ENCODE assay signal across 29 cellular contexts in genomic region chr5:147040856-147041255, GRCh38.
"Had no signal": no experiment of that assay in that cellular context is flagged by ENCODE, and none has a peak within 500 bp of the region (broad histone marks: within the 10 kb centered on the region; RNA-seq: fewer than 3 reads in every experiment).

No MANE protein-coding gene starts in this region.

- FAIRE-seq: RCC 7860 had no signal

- DNase-seq: activated CD4-positive, alpha-beta memory T cell treated with anti-CD3 and anti-CD28 coated beads, Interleukin-2, amount 10 ng/mL, durations not matched to agents 7 days and 5 days; activated CD4-positive, alpha-beta T cell treated with anti-CD3 and anti-CD28 coated beads for 1 hour; activated CD4-positive, alpha-beta T cell treated with anti-CD3 and anti-CD28 coated beads for 48 hours; activated CD4-positive, CD25-positive, alpha-beta regulatory T cell; activated CD8-positive, alpha-beta memory T cell treated with anti-CD3 and anti-CD28 coated beads for 24 hours; activated CD8-positive, alpha-beta memory T cell treated with anti-CD3 and anti-CD28 coated beads, Interleukin-2, amount 10 ng/mL, durations not matched to agents 7 days and 5 days; activated CD8-positive, alpha-beta memory T cell treated with anti-CD3 and anti-CD28 coated beads, Interleukin-2, amount 50 U/mL, for 48 hours; activated effector memory CD4-positive, alpha-beta T cell treated with anti-CD3 and anti-CD28 coated beads, Interleukin-2, amount 50 U/mL, for 16 hours; activated naive CD4-positive, alpha-beta T cell; activated naive CD8-positive, alpha-beta T cell treated with anti-CD3 and anti-CD28 coated beads, Interleukin-2, amount 10 ng/mL, durations not matched to agents 7 days and 5 days; activated T-cell treated with anti-CD3 and anti-CD28 coated beads, Interleukin-2, amount 50 U/mL, for 48 hours; amygdala; Karpas-422; NCI-H1105 treated with DMSO at 0.1 percent for 48 hours; NCI-H1436 treated with DMSO at 0.1 percent for 48 hours; NCI-H1694 treated with DMSO at 0.1 percent for 48 hours; NCI-H2029; NCI-H345; NCI-H524 treated with DMSO at 0.1 percent for 48 hours; NK-92 treated with Interleukin-12 subunit alpha and Interleukin-12 subunit beta, amount 100 ng/mL, for 24 hours; PC-9; SW 1271; T-helper 1 cell; T-helper 2 cell; T-helper 9 cell had no signal

- H3K27me3 ChIP-seq: ascending aorta had no signal

- H3K4me3 ChIP-seq: ascending aorta, PC-9 had no signal

- H3K4me1 ChIP-seq: ascending aorta had no signal

- H3K9me3 ChIP-seq: ascending aorta had no signal

- H3K4me2 ChIP-seq: PC-9 had no signal

- H3K36me3 ChIP-seq: ascending aorta had no signal

- H3K27ac ChIP-seq: ascending aorta, PC-9, RWPE1, VCaP had no signal
